8 cellular contexts compared by ENCODE assay signal in the genomic region with DNA sequence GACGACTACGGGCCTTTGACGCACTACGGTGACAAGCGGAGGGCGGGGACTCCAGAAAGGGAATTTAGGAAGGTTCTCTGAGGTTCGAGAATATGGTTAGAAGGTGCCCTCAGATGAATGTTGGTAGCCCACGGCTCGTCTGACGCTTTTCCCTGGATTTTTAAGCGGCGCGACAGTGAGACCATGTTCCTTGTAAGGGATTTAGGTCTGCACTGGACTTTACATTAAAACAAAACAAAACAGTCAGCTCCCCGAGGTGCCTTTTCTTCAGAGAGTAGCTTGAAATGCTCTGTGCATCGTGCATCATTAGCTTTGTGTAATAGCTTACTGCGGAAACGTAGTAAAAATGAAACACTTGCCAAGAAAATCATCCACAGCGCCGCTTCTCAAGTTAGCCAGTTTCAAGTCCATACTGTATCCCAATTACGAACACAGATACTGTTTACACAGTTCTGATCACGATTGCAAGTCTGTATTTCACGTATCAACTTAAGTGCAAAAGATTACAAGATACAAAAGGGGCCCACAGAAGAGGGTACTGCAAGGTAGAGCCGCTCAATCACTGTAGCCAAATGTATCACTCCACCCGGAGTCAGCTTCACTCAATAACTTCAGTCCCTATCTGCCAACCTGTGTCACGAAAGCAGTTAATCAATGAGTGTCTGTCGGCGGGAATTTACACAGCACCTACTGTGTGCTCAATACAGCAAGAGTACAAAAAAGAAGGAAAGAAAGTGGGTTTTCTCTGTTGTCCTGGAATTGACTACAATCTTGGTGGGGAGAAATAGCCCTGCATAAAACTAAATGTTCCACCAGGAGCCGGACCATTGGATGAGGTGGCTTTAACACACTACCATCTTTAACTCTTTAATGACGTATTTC. TPM values are rescaled to one million over a fixed set of nuclear protein-coding genes. Genes with fewer than 3 reads are reported as not detected.
DNase-seq lines count a peak whose midpoint lies in the region; ATAC-seq, FAIRE-seq and TF ChIP-seq lines count a peak whose summit lies in the region.

No MANE protein-coding gene starts in this region.

- peaks cover 0 to 38% (median 35%) of the 10 kb centered on the region in 11 experiments; a peak in 18 of 22 replicates for H4K20me1 ChIP-seq in BLaER1 treated with 17β-estradiol and CSF1 and Interleukin-3, amounts not matched to agents 10 nM and 100 nM

- TF ChIP-seq CTCF in adrenal gland (IDR thresholded peaks at IDR 0.05), result no peak

- peak overlapping the region; percentile 66 to 82 (median 72) for H3K4me3 ChIP-seq in BLaER1 treated with 17β-estradiol and CSF1 and Interleukin-3, amounts not matched to agents 10 nM and 100 nM
- H3K4me3 ChIP-seq in adrenal gland, result peak overlapping the region in 2 of 4 donors; percentile 54 to 60

- TF ChIP-seq POLR2A in adrenal gland (IDR thresholded peaks at IDR 0.05), result peak in 1 of 2 donors; percentile 87

- peak in 1 of 7 donors; percentile 19 for DNase-seq in adrenal gland
- DNase-seq in superior temporal gyrus (ENCODE audit: extremely low spot score), result peak; percentile 87
- DNase-seq in stimulated activated CD8-positive, alpha-beta memory T cell treated with anti-CD3 and anti-CD28 coated beads, Interleukin-4, amount 100 ng/mL, for 48 hours, result no peak

- H3K27me3 ChIP-seq in BLaER1 treated with 17β-estradiol and CSF1 and Interleukin-3, amounts not matched to agents 10 nM and 100 nM, result no peaks in the 10 kb centered on the region
- H3K27me3 ChIP-seq in adrenal gland, result no peaks in the 10 kb centered on the region

- intact Hi-C loops in adrenal gland (cut with DNase I), result no loop called here

- FAIRE-seq in islet of Langerhans (lab: Jason Lieb, UNC), result peak; percentile 96

- peak overlapping the region; percentile 85 to 96 (median 92) for H3K9ac ChIP-seq in BLaER1 treated with 17β-estradiol and CSF1 and Interleukin-3, amounts not matched to agents 10 nM and 100 nM

- H3K36me3 ChIP-seq in BLaER1 treated with 17β-estradiol and CSF1 and Interleukin-3, amounts not matched to agents 10 nM and 100 nM, result peaks cover 0 to 13% (median 0%) of the 10 kb centered on the region in 11 experiments; a peak in 6 of 22 replicates
- H3K36me3 ChIP-seq in adrenal gland (replicated peaks in 1 of 2), result no peaks in the 10 kb centered on the region

- ATAC-seq in GM19035 (IDR thresholded peaks at IDR 0.05; ENCODE audit: unreplicated experiment) (peak; percentile 7), HG03565 (IDR thresholded peaks at IDR 0.05; ENCODE audit: unreplicated experiment) (peak; percentile 12), GM21526 (IDR thresholded peaks at IDR 0.05; ENCODE audit: low FRiP score, unreplicated experiment) (no peak)

- peaks cover 5 to 30% (median 14%) of the 10 kb centered on the region in 10 experiments; a peak in 16 of 20 replicates for H3K4me1 ChIP-seq in BLaER1 treated with 17β-estradiol and CSF1 and Interleukin-3, amounts not matched to agents 10 nM and 100 nM
- H3K4me1 ChIP-seq in adrenal gland (replicated peaks in 1 of 2), result no peaks in the 10 kb centered on the region

- H3K27ac ChIP-seq in BLaER1 treated with 17β-estradiol and CSF1 and Interleukin-3, amounts not matched to agents 10 nM and 100 nM, result peak overlapping the region; percentile 71 to 95 (median 92); a peak in 21 of 22 replicates
- H3K27ac ChIP-seq in adrenal gland, result peak overlapping the region; percentile 55 to 95 (median 91)

- 7 to 54% (median 32%) methylated on average over 13 to 29 of the region's 29 CpGs for WGBS in adrenal gland, 4 donors

- no peaks in the 10 kb centered on the region for H3K9me3 ChIP-seq in BLaER1 treated with 17β-estradiol and CSF1 and Interleukin-3, amounts not matched to agents 10 nM and 100 nM (replicated peaks in 1 of 11)
- H3K9me3 ChIP-seq in adrenal gland (replicated peaks in 1 of 3), result no peaks in the 10 kb centered on the region

- peak overlapping the region; percentile 37 to 83 (median 66) for H3K4me2 ChIP-seq in BLaER1 treated with 17β-estradiol and CSF1 and Interleukin-3, amounts not matched to agents 10 nM and 100 nM

RNA-seq across cellular contexts. Expression of gene NKRF, which starts 0.5 kb away (rescaled TPM):
- 10 to 100 TPM in 2 of 8 donors, 1 to 10 TPM in 6; 4.2 to 12.8 (median 7.3) TPM for total RNA-seq in adrenal gland
- polyA plus RNA-seq in adrenal gland, result 10 to 100 TPM in 2 of 3 donors, 1 to 10 TPM in 1; 8.0 to 13.2 (median 12.7) TPM

RNA-seq across cellular contexts. Expression of gene UBE2A, which starts 32.4 kb away (rescaled TPM):
- 10 to 100 TPM; 18.3 to 43.1 (median 32.4) TPM for total RNA-seq in adrenal gland
- polyA plus RNA-seq in adrenal gland, result 10 to 100 TPM; 31.2 to 88.4 (median 33.2) TPM

RNA-seq across cellular contexts. Expression of gene STEEP1, which starts 41.5 kb away (rescaled TPM):
- 10 to 100 TPM; 15.9 to 32.0 (median 21.1) TPM for total RNA-seq in adrenal gland
- 10 to 100 TPM in 1 of 3 donors, 1 to 10 TPM in 2; 7.0 to 30.9 (median 8.5) TPM for polyA plus RNA-seq in adrenal gland
